In genomic region chr2:151484100-151484499, GRCh38 we compare ENCODE assay signal across 24 cellular contexts.
"Had no signal": no experiment of that assay in that cellular context is flagged by ENCODE, and none has a peak within 500 bp of the region (broad histone marks: within the 10 kb centered on the region; RNA-seq: fewer than 3 reads in every experiment).

No MANE protein-coding gene starts in this region.

- FAIRE-seq: endometrium, islet of Langerhans, keratinocyte had no signal

- H3K27me3 ChIP-seq: colonic mucosa, esophagus squamous epithelium, gastrocnemius medialis, heart right ventricle had no signal

- H3K4me1 ChIP-seq: colonic mucosa, esophagus squamous epithelium, gastrocnemius medialis, heart right ventricle, left ventricle myocardium inferior, lower lobe of right lung had no signal

- ATAC-seq: effector memory CD8-positive, alpha-beta T cell; esophagus mucosa; gastrocnemius medialis; heart right ventricle; left cardiac atrium; lower lobe of right lung; mucosa of descending colon had no signal

- H3K36me3 ChIP-seq: colonic mucosa had no signal

- H3K9me3 ChIP-seq: colonic mucosa, esophagus squamous epithelium, gastrocnemius medialis, heart right ventricle, left ventricle myocardium inferior, lower lobe of right lung, mucosa of descending colon had no signal

- H3K4me3 ChIP-seq: colonic mucosa, esophagus squamous epithelium, gastrocnemius medialis, heart right ventricle, left ventricle myocardium inferior, lower lobe of right lung, mucosa of descending colon had no signal

- DNase-seq: colonic mucosa; cortex of kidney; effector CD8-positive, alpha-beta T cell; effector memory CD8-positive, alpha-beta T cell; endodermal cell; erythroblast; esophagus squamous epithelium; foreskin fibroblast; foreskin melanocyte; gastrocnemius medialis; glutamatergic neuron; head of caudate nucleus; heart right ventricle; hippocampal formation; left cardiac atrium; left ventricle myocardium inferior; lower lobe of right lung; mesenchymal stem cell; mucosa of descending colon had no signal

- H3K27ac ChIP-seq: colonic mucosa, epithelial cell of prostate, esophagus squamous epithelium, heart right ventricle, left ventricle myocardium inferior, lower lobe of right lung had no signal
